Comparison of ENCODE assay signal across 9 cellular contexts in genomic region chr4:76377922-76378321, GRCh38. TPM values are rescaled to one million over a fixed set of nuclear protein-coding genes. Genes with fewer than 3 reads are reported as not detected.
DNase-seq lines count a peak whose midpoint lies in the region; ATAC-seq, FAIRE-seq and TF ChIP-seq lines count a peak whose summit lies in the region.
"Had no signal": no experiment of that assay in that cellular context is flagged by ENCODE, and none has a peak within 500 bp of the region (broad histone marks: within the 10 kb centered on the region; RNA-seq: fewer than 3 reads in every experiment).

No MANE protein-coding gene starts in this region.

- TF ChIP-seq CTCF in D721Med (IDR thresholded peaks at IDR 0.05; ENCODE audit: insufficient read depth, missing control alignments), result peak; percentile 28
- TF ChIP-seq CTCF in foreskin fibroblast (IDR thresholded peaks at IDR 0.05; ENCODE audit: low read depth, low read length), result peak; percentile 45

- no peak for DNase-seq in D721Med (ENCODE audit: insufficient read length, low spot score)
- peak; percentile 75 for DNase-seq in HT-29 (ENCODE audit: low spot score)
- peak; percentile 43 for DNase-seq in activated CD4-positive, alpha-beta T cell treated with anti-CD3 and anti-CD28 coated beads, Interleukin-2, amount 50 U/mL, for 1 hour
- peak; percentile 14 to 65 for DNase-seq in foreskin fibroblast
- DNase-seq in stimulated activated CD4-positive, alpha-beta T cell treated with anti-CD3 and anti-CD28 coated beads, Interleukin-2, amount 100 ng/mL, for 4 hours (ENCODE audit: low read depth), result peak; percentile 4

- FAIRE-seq in D721Med (lab: Jason Lieb, UNC), result peak; percentile 88

- no peak overlapping the region for H3K4me3 ChIP-seq in foreskin fibroblast (ENCODE audit: low read depth in 1 of 2, low read length in 2 of 2)

- no peak for ATAC-seq in HG02642 (IDR thresholded peaks at IDR 0.05; ENCODE audit: poor library complexity, unreplicated experiment)
- ATAC-seq in HG03196 (IDR thresholded peaks at IDR 0.05; ENCODE audit: unreplicated experiment), result no peak
- ATAC-seq in GM19328 (IDR thresholded peaks at IDR 0.05; ENCODE audit: unreplicated experiment), result no peak

RNA-seq across cellular contexts. Expression of gene CCDC158, which starts 43.0 kb away (rescaled TPM):
- total RNA-seq in HT-29 (2014; rRNA removed; shearing (Covaris generic)), result not detected in 2 replicates
- total RNA-seq: T-helper 1 cell treated with Interleukin-12 subunit alpha and Interleukin-12 subunit beta and Interleukin-4 antibody, amounts not matched to agents 30 ng/mL and 1 ng/mL, for 36 hours had no signal

RNA-seq across cellular contexts. Expression of gene SHROOM3, which starts 57.1 kb away (rescaled TPM):
- 62.1 and 70.6 TPM in 2 replicates for total RNA-seq in HT-29 (2014; rRNA removed; shearing (Covaris generic))
